8 cellular contexts compared by ENCODE assay signal in genomic region chrX:103405009-103405333, GRCh38. TPM values are rescaled to one million over a fixed set of nuclear protein-coding genes. Genes with fewer than 3 reads are reported as not detected.
DNase-seq lines count a peak whose midpoint lies in the region; ATAC-seq and TF ChIP-seq lines count a peak whose summit lies in the region.

No MANE protein-coding gene starts in this region.

- ATAC-seq in GM21526 (IDR thresholded peaks at IDR 0.05; ENCODE audit: low FRiP score, unreplicated experiment) (peak; percentile 26), GM18505 (IDR thresholded peaks at IDR 0.05; ENCODE audit: unreplicated experiment) (no peak), GM18907 (IDR thresholded peaks at IDR 0.05; ENCODE audit: unreplicated experiment) (no peak)

- H3K9ac ChIP-seq in NT2/D1 (ENCODE audit: insufficient read length, low read depth) (peak overlapping the region; percentile 73), fibroblast of lung (ENCODE audit: insufficient read depth, low read length) (peak overlapping the region; percentile 62)

- no peak overlapping the region for H2AFZ ChIP-seq in fibroblast of lung (ENCODE audit: low read length)

- H4K20me1 ChIP-seq in fibroblast of lung (ENCODE audit: control insufficient read depth, extremely low read depth, insufficient read depth, low read length) = no peaks in the 10 kb centered on the region

- no peak for TF ChIP-seq CTCF in fibroblast of lung (conservative IDR thresholded peaks at IDR 0.05 in 1 of 2, IDR thresholded peaks at IDR 0.05 in 1 of 2; ENCODE audit: low read depth in 1 of 2, low read length in 2 of 2)

- H3K27ac ChIP-seq in fibroblast of lung (ENCODE audit: insufficient read depth, low read length) = peak overlapping the region; percentile 94

- H3K4me2 ChIP-seq in fibroblast of lung (ENCODE audit: extremely low read depth, insufficient read depth, low read length) = peak overlapping the region; percentile 82

- H3K4me3 ChIP-seq in NT2/D1 (ENCODE audit: insufficient read length, low read depth) = peak overlapping the region; percentile 60
- H3K4me3 ChIP-seq in fibroblast of lung (replicated peaks in 1 of 4; ENCODE audit: control extremely low read depth in 1 of 4, insufficient read depth in 1 of 4, low read depth in 3 of 4, low read length in 4 of 4) = peak overlapping the region; percentile 55 to 83 (median 75)
- peak overlapping the region; percentile 65 for H3K4me3 ChIP-seq in skeletal muscle cell (ENCODE audit: low read depth, low read length)

- H3K36me3 ChIP-seq in NT2/D1 (ENCODE audit: insufficient read depth, insufficient read length, low read length) (peaks cover 19% of the 10 kb centered on the region), fibroblast of lung (ENCODE audit: control insufficient read depth, insufficient read depth, low read length) (no peaks in the 10 kb centered on the region)

- no peak for TF ChIP-seq POLR2A in GM18505 (IDR thresholded peaks at IDR 0.05; ENCODE audit: borderline replicate concordance, extremely low read depth, insufficient read depth, insufficient read length)

- DNase-seq in NT2/D1 (ENCODE audit: low read depth, low spot score) (no peak), fibroblast of lung (ENCODE audit: low read depth in 2 of 2) (no peak), skeletal muscle cell (ENCODE audit: low read depth) (no peak), OCI-M2 (lab: John Stamatoyannopoulos, UW; ENCODE audit: unreplicated experiment) (no peak), cortex of kidney (lab: John Stamatoyannopoulos, UW) (no peak)

- no peaks in the 10 kb centered on the region for H3K27me3 ChIP-seq in NT2/D1 (ENCODE audit: insufficient read depth, insufficient read length)
- H3K27me3 ChIP-seq in fibroblast of lung (ENCODE audit: control insufficient read depth, insufficient read depth, low read length) = no peaks in the 10 kb centered on the region

- H3K9me3 ChIP-seq in NT2/D1 (ENCODE audit: insufficient read depth, low read length) (no peaks in the 10 kb centered on the region), fibroblast of lung (ENCODE audit: control insufficient read depth, insufficient read depth, low read depth, low read length) (no peaks in the 10 kb centered on the region)

- no peaks in the 10 kb centered on the region for H3K79me2 ChIP-seq in fibroblast of lung (ENCODE audit: control insufficient read depth, insufficient read depth, low read length)

- H3K4me1 ChIP-seq in NT2/D1 (ENCODE audit: insufficient read depth, insufficient read length) (no peaks in the 10 kb centered on the region), fibroblast of lung (ENCODE audit: control insufficient read depth, extremely low read depth, insufficient read depth, low read length) (peaks cover 3% of the 10 kb centered on the region)

RNA-seq across cellular contexts. Expression of gene BEX3, which starts 28.6 kb away (rescaled TPM):
- total RNA-seq in fibroblast of lung = 300 and 416 TPM in 2 replicates
- polyA plus RNA-seq in fibroblast of lung = 433 and 460 TPM in 2 replicates
- 514 and 540 TPM in 2 replicates for polyA plus RNA-seq in fibroblast of lung (2012)
- polyA minus RNA-seq in fibroblast of lung (ENCODE audit: low replicate concordance) = 55.8 and 61.9 TPM in 2 replicates

RNA-seq across cellular contexts. Expression of gene TCEAL9, which starts 48.7 kb away (rescaled TPM):
- 89.5 and 107 TPM in 2 replicates for total RNA-seq in fibroblast of lung
- polyA plus RNA-seq in fibroblast of lung = 198 and 286 TPM in 2 replicates
- polyA plus RNA-seq in fibroblast of lung (2012) = 202 and 274 TPM in 2 replicates
- 0.31 and 0.78 TPM in 2 replicates for polyA minus RNA-seq in fibroblast of lung (ENCODE audit: low replicate concordance)
